In the genomic region with DNA sequence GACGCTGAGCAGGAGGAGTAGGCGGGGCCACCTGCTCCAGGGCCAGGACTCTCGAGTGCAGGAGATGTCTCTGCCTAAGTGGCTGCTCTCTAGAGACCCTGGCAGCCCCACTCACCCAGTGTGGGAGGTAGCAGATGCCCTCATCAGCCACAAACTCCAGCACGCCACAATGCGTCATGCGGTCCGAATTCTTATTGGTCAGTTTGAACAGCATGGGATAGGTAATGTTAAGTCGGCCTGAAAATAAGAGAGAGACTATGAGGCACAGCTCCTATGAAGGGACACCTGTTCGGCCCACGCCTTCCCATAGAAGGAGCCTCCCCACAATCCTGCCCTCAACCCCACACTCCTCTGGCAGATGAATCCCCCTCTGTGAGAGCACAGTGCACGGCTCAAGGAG, we compare ENCODE assay signal across 1 cellular context.
TF ChIP-seq lines count a peak whose summit lies in the region.

No MANE protein-coding gene starts in this region.

TF ChIP-seq in K562, 482 proteins besides CTCF, POLR2A, EP300 and RAD21 (continues in another document):
- no peak for TF ChIP-seq CBFA2T2 (conservative IDR thresholded peaks at IDR 0.05)
- no peak for TF ChIP-seq MTA3 (IDR thresholded peaks at IDR 0.05; ENCODE audit: borderline replicate concordance)
- no peak for TF ChIP-seq ZKSCAN1 (IDR thresholded peaks at IDR 0.05; ENCODE audit: low read depth, low read length)
- no peak for TF ChIP-seq ZNF778 (CRISPR knock-in tag; IDR thresholded peaks at IDR 0.05)
- TF ChIP-seq, protein P1, sequence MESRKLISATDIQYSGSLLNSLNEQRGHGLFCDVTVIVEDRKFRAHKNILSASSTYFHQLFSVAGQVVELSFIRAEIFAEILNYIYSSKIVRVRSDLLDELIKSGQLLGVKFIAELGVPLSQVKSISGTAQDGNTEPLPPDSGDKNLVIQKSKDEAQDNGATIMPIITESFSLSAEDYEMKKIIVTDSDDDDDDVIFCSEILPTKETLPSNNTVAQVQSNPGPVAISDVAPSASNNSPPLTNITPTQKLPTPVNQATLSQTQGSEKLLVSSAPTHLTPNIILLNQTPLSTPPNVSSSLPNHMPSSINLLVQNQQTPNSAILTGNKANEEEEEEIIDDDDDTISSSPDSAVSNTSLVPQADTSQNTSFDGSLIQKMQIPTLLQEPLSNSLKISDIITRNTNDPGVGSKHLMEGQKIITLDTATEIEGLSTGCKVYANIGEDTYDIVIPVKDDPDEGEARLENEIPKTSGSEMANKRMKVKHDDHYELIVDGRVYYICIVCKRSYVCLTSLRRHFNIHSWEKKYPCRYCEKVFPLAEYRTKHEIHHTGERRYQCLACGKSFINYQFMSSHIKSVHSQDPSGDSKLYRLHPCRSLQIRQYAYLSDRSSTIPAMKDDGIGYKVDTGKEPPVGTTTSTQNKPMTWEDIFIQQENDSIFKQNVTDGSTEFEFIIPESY (CRISPR knock-in tag; IDR thresholded peaks at IDR 0.05), result no peak
- no peak for TF ChIP-seq TCF7 (IDR thresholded peaks at IDR 0.05; ENCODE audit: borderline replicate concordance)
- TF ChIP-seq, protein P2, sequence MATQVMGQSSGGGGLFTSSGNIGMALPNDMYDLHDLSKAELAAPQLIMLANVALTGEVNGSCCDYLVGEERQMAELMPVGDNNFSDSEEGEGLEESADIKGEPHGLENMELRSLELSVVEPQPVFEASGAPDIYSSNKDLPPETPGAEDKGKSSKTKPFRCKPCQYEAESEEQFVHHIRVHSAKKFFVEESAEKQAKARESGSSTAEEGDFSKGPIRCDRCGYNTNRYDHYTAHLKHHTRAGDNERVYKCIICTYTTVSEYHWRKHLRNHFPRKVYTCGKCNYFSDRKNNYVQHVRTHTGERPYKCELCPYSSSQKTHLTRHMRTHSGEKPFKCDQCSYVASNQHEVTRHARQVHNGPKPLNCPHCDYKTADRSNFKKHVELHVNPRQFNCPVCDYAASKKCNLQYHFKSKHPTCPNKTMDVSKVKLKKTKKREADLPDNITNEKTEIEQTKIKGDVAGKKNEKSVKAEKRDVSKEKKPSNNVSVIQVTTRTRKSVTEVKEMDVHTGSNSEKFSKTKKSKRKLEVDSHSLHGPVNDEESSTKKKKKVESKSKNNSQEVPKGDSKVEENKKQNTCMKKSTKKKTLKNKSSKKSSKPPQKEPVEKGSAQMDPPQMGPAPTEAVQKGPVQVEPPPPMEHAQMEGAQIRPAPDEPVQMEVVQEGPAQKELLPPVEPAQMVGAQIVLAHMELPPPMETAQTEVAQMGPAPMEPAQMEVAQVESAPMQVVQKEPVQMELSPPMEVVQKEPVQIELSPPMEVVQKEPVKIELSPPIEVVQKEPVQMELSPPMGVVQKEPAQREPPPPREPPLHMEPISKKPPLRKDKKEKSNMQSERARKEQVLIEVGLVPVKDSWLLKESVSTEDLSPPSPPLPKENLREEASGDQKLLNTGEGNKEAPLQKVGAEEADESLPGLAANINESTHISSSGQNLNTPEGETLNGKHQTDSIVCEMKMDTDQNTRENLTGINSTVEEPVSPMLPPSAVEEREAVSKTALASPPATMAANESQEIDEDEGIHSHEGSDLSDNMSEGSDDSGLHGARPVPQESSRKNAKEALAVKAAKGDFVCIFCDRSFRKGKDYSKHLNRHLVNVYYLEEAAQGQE (CRISPR knock-in tag; IDR thresholded peaks at IDR 0.05; ENCODE audit: low read depth), result no peak
- TF ChIP-seq KDM4B (IDR thresholded peaks at IDR 0.05; ENCODE audit: borderline replicate concordance in 2 of 2, low read depth in 1 of 2), result no peak
- no peak for TF ChIP-seq FOXM1 (IDR thresholded peaks at IDR 0.05; ENCODE audit: low read depth)
- TF ChIP-seq FOXM1 (CRISPR knock-in tag; IDR thresholded peaks at IDR 0.05; ENCODE audit: low read depth), result no peak
- TF ChIP-seq, protein P3, sequence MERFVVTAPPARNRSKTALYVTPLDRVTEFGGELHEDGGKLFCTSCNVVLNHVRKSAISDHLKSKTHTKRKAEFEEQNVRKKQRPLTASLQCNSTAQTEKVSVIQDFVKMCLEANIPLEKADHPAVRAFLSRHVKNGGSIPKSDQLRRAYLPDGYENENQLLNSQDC (CRISPR knock-in tag; IDR thresholded peaks at IDR 0.05), result no peak
- peak; percentile 35 for TF ChIP-seq RBM22 (IDR thresholded peaks at IDR 0.05; ENCODE audit: low read depth, low read length, poor library complexity, severe bottlenecking)
- no peak for TF ChIP-seq CEBPB (tag; IDR thresholded peaks at IDR 0.05)
- TF ChIP-seq MYC (IDR thresholded peaks at IDR 0.05; ENCODE audit: low read depth, low read length), result no peak
- TF ChIP-seq MYC (CRISPR knock-in tag; IDR thresholded peaks at IDR 0.05; ENCODE audit: borderline replicate concordance, low read depth), result no peak
- TF ChIP-seq WHSC1 (IDR thresholded peaks at IDR 0.05; ENCODE audit: low read length), result peak; percentile 87
- no peak for TF ChIP-seq ZNF140 (CRISPR knock-in tag; IDR thresholded peaks at IDR 0.05)
- no peak for TF ChIP-seq ZBED1 (IDR thresholded peaks at IDR 0.05)
- TF ChIP-seq EHMT2 (IDR thresholded peaks at IDR 0.05), result no peak
- no peak for TF ChIP-seq MTA1 (IDR thresholded peaks at IDR 0.05; ENCODE audit: borderline replicate concordance)
- TF ChIP-seq DIDO1 (tag; IDR thresholded peaks at IDR 0.05; ENCODE audit: low read depth), result no peak
- TF ChIP-seq KHSRP (IDR thresholded peaks at IDR 0.05), result no peak
- TF ChIP-seq ELF1 (tag; IDR thresholded peaks at IDR 0.05), result no peak
- peak; percentile 54 for TF ChIP-seq RBFOX2 (IDR thresholded peaks at IDR 0.05; ENCODE audit: low read depth, low read length)
- TF ChIP-seq SRSF9 (IDR thresholded peaks at IDR 0.05; ENCODE audit: borderline replicate concordance, low read depth, low read length), result no peak
- no peak for TF ChIP-seq ZNF57 (CRISPR knock-in tag; IDR thresholded peaks at IDR 0.05)
- TF ChIP-seq STAT5A (IDR thresholded peaks at IDR 0.05; ENCODE audit: borderline replicate concordance, low read length), result no peak
- no peak for TF ChIP-seq SP2 (IDR thresholded peaks at IDR 0.05; ENCODE audit: extremely low read depth, low read depth, low read length, poor library complexity, severe bottlenecking)
- TF ChIP-seq DDX20 (tag; IDR thresholded peaks at IDR 0.05; ENCODE audit: low read depth), result no peak
- TF ChIP-seq ZNF274 (IDR thresholded peaks at IDR 0.05; ENCODE audit: borderline replicate concordance, low read depth, low read length), result no peak
- TF ChIP-seq, protein P4, sequence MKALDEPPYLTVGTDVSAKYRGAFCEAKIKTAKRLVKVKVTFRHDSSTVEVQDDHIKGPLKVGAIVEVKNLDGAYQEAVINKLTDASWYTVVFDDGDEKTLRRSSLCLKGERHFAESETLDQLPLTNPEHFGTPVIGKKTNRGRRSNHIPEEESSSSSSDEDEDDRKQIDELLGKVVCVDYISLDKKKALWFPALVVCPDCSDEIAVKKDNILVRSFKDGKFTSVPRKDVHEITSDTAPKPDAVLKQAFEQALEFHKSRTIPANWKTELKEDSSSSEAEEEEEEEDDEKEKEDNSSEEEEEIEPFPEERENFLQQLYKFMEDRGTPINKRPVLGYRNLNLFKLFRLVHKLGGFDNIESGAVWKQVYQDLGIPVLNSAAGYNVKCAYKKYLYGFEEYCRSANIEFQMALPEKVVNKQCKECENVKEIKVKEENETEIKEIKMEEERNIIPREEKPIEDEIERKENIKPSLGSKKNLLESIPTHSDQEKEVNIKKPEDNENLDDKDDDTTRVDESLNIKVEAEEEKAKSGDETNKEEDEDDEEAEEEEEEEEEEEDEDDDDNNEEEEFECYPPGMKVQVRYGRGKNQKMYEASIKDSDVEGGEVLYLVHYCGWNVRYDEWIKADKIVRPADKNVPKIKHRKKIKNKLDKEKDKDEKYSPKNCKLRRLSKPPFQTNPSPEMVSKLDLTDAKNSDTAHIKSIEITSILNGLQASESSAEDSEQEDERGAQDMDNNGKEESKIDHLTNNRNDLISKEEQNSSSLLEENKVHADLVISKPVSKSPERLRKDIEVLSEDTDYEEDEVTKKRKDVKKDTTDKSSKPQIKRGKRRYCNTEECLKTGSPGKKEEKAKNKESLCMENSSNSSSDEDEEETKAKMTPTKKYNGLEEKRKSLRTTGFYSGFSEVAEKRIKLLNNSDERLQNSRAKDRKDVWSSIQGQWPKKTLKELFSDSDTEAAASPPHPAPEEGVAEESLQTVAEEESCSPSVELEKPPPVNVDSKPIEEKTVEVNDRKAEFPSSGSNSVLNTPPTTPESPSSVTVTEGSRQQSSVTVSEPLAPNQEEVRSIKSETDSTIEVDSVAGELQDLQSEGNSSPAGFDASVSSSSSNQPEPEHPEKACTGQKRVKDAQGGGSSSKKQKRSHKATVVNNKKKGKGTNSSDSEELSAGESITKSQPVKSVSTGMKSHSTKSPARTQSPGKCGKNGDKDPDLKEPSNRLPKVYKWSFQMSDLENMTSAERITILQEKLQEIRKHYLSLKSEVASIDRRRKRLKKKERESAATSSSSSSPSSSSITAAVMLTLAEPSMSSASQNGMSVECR (CRISPR knock-in tag; IDR thresholded peaks at IDR 0.05), result no peak
- TF ChIP-seq TEAD1 (CRISPR knock-in tag; IDR thresholded peaks at IDR 0.05), result no peak
- TF ChIP-seq U2AF1 (optimal IDR thresholded peaks at IDR 0.05; ENCODE audit: low read depth, low read length), result no peak
- TF ChIP-seq, protein P5, sequence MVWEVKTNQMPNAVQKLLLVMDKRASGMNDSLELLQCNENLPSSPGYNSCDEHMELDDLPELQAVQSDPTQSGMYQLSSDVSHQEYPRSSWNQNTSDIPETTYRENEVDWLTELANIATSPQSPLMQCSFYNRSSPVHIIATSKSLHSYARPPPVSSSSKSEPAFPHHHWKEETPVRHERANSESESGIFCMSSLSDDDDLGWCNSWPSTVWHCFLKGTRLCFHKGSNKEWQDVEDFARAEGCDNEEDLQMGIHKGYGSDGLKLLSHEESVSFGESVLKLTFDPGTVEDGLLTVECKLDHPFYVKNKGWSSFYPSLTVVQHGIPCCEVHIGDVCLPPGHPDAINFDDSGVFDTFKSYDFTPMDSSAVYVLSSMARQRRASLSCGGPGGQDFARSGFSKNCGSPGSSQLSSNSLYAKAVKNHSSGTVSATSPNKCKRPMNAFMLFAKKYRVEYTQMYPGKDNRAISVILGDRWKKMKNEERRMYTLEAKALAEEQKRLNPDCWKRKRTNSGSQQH (CRISPR knock-in tag; IDR thresholded peaks at IDR 0.05), result no peak
- TF ChIP-seq, protein P6, sequence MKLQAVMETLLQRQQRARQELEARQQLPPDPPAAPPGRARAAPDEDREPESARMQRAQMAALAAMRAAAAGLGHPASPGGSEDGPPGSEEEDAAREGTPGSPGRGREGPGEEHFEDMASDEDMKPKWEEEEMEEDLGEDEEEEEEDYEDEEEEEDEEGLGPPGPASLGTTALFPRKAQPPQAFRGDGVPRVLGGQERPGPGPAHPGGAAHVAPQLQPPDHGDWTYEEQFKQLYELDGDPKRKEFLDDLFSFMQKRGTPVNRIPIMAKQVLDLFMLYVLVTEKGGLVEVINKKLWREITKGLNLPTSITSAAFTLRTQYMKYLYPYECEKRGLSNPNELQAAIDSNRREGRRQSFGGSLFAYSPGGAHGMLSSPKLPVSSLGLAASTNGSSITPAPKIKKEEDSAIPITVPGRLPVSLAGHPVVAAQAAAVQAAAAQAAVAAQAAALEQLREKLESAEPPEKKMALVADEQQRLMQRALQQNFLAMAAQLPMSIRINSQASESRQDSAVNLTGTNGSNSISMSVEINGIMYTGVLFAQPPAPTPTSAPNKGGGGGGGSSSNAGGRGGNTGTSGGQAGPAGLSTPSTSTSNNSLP (IDR thresholded peaks at IDR 0.05; ENCODE audit: borderline replicate concordance, low read depth, low read length), result no peak
- no peak for TF ChIP-seq SMARCA4 (IDR thresholded peaks at IDR 0.05)
- no peak for TF ChIP-seq PRPF4 (IDR thresholded peaks at IDR 0.05; ENCODE audit: insufficient read depth, low read depth, low read length, poor library complexity, severe bottlenecking)
- no peak for TF ChIP-seq ZNF436 (CRISPR knock-in tag; IDR thresholded peaks at IDR 0.05)
- no peak for TF ChIP-seq TAF1 (IDR thresholded peaks at IDR 0.05; ENCODE audit: control insufficient read depth, extremely low read depth, insufficient read depth, low read length, severe bottlenecking)
- TF ChIP-seq ZNF41 (CRISPR knock-in tag; conservative IDR thresholded peaks at IDR 0.05), result no peak
- TF ChIP-seq PURB (CRISPR knock-in tag; IDR thresholded peaks at IDR 0.05; ENCODE audit: low read depth), result no peak
- TF ChIP-seq PCBP2 (IDR thresholded peaks at IDR 0.05; ENCODE audit: low read depth, low read length, poor library complexity, severe bottlenecking), result no peak
- TF ChIP-seq, protein P7, sequence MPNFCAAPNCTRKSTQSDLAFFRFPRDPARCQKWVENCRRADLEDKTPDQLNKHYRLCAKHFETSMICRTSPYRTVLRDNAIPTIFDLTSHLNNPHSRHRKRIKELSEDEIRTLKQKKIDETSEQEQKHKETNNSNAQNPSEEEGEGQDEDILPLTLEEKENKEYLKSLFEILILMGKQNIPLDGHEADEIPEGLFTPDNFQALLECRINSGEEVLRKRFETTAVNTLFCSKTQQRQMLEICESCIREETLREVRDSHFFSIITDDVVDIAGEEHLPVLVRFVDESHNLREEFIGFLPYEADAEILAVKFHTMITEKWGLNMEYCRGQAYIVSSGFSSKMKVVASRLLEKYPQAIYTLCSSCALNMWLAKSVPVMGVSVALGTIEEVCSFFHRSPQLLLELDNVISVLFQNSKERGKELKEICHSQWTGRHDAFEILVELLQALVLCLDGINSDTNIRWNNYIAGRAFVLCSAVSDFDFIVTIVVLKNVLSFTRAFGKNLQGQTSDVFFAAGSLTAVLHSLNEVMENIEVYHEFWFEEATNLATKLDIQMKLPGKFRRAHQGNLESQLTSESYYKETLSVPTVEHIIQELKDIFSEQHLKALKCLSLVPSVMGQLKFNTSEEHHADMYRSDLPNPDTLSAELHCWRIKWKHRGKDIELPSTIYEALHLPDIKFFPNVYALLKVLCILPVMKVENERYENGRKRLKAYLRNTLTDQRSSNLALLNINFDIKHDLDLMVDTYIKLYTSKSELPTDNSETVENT (CRISPR knock-in tag; IDR thresholded peaks at IDR 0.05), result 0 out of 2 replicates have a peak, but pooled peaks have one; percentile 10
- no peak for TF ChIP-seq ZC3H8 (IDR thresholded peaks at IDR 0.05)
- no peak for TF ChIP-seq HSF4 (CRISPR knock-in tag; IDR thresholded peaks at IDR 0.05; ENCODE audit: borderline replicate concordance)
- TF ChIP-seq HDAC6 (IDR thresholded peaks at IDR 0.05; ENCODE audit: low read depth, low read length), result 0 out of 2 replicates have a peak, but pooled peaks have one; percentile 77
- TF ChIP-seq, protein P8, sequence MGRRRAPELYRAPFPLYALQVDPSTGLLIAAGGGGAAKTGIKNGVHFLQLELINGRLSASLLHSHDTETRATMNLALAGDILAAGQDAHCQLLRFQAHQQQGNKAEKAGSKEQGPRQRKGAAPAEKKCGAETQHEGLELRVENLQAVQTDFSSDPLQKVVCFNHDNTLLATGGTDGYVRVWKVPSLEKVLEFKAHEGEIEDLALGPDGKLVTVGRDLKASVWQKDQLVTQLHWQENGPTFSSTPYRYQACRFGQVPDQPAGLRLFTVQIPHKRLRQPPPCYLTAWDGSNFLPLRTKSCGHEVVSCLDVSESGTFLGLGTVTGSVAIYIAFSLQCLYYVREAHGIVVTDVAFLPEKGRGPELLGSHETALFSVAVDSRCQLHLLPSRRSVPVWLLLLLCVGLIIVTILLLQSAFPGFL (CRISPR knock-in tag; IDR thresholded peaks at IDR 0.05), result no peak
- TF ChIP-seq ZKSCAN8 (CRISPR knock-in tag; IDR thresholded peaks at IDR 0.05), result no peak
- TF ChIP-seq, protein P9, sequence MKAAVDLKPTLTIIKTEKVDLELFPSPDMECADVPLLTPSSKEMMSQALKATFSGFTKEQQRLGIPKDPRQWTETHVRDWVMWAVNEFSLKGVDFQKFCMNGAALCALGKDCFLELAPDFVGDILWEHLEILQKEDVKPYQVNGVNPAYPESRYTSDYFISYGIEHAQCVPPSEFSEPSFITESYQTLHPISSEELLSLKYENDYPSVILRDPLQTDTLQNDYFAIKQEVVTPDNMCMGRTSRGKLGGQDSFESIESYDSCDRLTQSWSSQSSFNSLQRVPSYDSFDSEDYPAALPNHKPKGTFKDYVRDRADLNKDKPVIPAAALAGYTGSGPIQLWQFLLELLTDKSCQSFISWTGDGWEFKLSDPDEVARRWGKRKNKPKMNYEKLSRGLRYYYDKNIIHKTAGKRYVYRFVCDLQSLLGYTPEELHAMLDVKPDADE (conservative IDR thresholded peaks at IDR 0.05; ENCODE audit: control insufficient read depth, low read depth, low read length), result no peak
